9 cellular contexts compared by ENCODE assay signal in genomic region chr6:134323294-134323693, GRCh38.
"Had no signal": no experiment of that assay in that cellular context is flagged by ENCODE, and none has a peak within 500 bp of the region (broad histone marks: within the 10 kb centered on the region; RNA-seq: fewer than 3 reads in every experiment).

No MANE protein-coding gene starts in this region.

- H3K36me3 ChIP-seq: HAP-1 had no signal

- DNase-seq: H7, HFFc6, KG1 had no signal

- FAIRE-seq: H1 had no signal

- H3K9me3 Mint-ChIP-seq: GM23338 had no signal

- H3K4me1 ChIP-seq: HAP-1 had no signal

- H3K36me3 Mint-ChIP-seq: IgD-negative memory B cell had no signal

- H3K27ac Mint-ChIP-seq: GM23338, HFFc6, IgD-negative memory B cell had no signal

- H3K4me3 ChIP-seq: GM23338, HAP-1 had no signal

- H3K4me2 ChIP-seq: GM23338 had no signal

- ATAC-seq: GM23338, HCT116 had no signal

- H3K9me3 ChIP-seq: HAP-1 had no signal

- H2AFZ ChIP-seq: GM23338 had no signal

- H3K4me3 Mint-ChIP-seq: GM23338, HFFc6, IgD-negative memory B cell had no signal

- H3K27ac ChIP-seq: HL-60 had no signal
